2 cellular contexts compared by ENCODE assay signal in genomic region chr20:62603021-62603906, GRCh38.
TF ChIP-seq lines count a peak whose summit lies in the region.

No MANE protein-coding gene starts in this region.

TF ChIP-seq in SK-N-SH, 30 proteins besides CTCF, POLR2A, EP300 and RAD21 (continued from another document):
- TF ChIP-seq ELF1 (IDR thresholded peaks at IDR 0.05), result no peak
- no peak for TF ChIP-seq RFX5 (IDR thresholded peaks at IDR 0.05; ENCODE audit: low read length)
- TF ChIP-seq FOSL2 (IDR thresholded peaks at IDR 0.05; ENCODE audit: borderline replicate concordance, low read depth), result peak; percentile 42; the same call in 1 of the 2 replicates
- TF ChIP-seq, protein P1, sequence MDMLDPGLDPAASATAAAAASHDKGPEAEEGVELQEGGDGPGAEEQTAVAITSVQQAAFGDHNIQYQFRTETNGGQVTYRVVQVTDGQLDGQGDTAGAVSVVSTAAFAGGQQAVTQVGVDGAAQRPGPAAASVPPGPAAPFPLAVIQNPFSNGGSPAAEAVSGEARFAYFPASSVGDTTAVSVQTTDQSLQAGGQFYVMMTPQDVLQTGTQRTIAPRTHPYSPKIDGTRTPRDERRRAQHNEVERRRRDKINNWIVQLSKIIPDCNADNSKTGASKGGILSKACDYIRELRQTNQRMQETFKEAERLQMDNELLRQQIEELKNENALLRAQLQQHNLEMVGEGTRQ (IDR thresholded peaks at IDR 0.05; ENCODE audit: borderline replicate concordance, low read depth, low read length), result no peak
- no peak for TF ChIP-seq MXI1 (IDR thresholded peaks at IDR 0.05; ENCODE audit: low read depth, low read length)
- no peak for TF ChIP-seq FOXM1 (IDR thresholded peaks at IDR 0.05; ENCODE audit: low read depth)
- TF ChIP-seq JUND (IDR thresholded peaks at IDR 0.05), result no peak
- peak; percentile 37; the same call in 1 of the 2 replicates for TF ChIP-seq PBX3 (IDR thresholded peaks at IDR 0.05)
- no peak for TF ChIP-seq EZH2phosphoT487 (IDR thresholded peaks at IDR 0.05; ENCODE audit: borderline replicate concordance, low read depth)
- no peak for TF ChIP-seq SMC3 (IDR thresholded peaks at IDR 0.05; ENCODE audit: low read depth, low read length)
- no peak for TF ChIP-seq FOXJ3 (CRISPR knock-in tag; IDR thresholded peaks at IDR 0.05)
- TF ChIP-seq CHD2 (IDR thresholded peaks at IDR 0.05; ENCODE audit: low read length, partially characterized antibody), result no peak
- no peak for TF ChIP-seq NRF1 (IDR thresholded peaks at IDR 0.05; ENCODE audit: low read depth, low read length)
- no peak for TF ChIP-seq YY1 (IDR thresholded peaks at IDR 0.05; ENCODE audit: low read depth)
- TF ChIP-seq NFIC (IDR thresholded peaks at IDR 0.05; ENCODE audit: borderline replicate concordance), result peak; percentile 10; the same call in 1 of the 2 replicates

TF ChIP-seq in HepG2, 621 proteins besides CTCF, POLR2A, EP300 and RAD21 (continued from another document):
- TF ChIP-seq, protein P2, sequence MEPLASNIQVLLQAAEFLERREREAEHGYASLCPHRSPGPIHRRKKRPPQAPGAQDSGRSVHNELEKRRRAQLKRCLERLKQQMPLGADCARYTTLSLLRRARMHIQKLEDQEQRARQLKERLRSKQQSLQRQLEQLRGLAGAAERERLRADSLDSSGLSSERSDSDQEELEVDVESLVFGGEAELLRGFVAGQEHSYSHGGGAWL (CRISPR knock-in tag; IDR thresholded peaks at IDR 0.05), result no peak
- TF ChIP-seq MTA3 (CRISPR knock-in tag; IDR thresholded peaks at IDR 0.05), result no peak
- TF ChIP-seq HOXA5 (CRISPR knock-in tag; IDR thresholded peaks at IDR 0.05), result no peak
- peak; percentile 36; the same call in 1 of the 2 replicates for TF ChIP-seq GABPB1 (CRISPR knock-in tag; IDR thresholded peaks at IDR 0.05)
- no peak for TF ChIP-seq ZBTB38 (CRISPR knock-in tag; IDR thresholded peaks at IDR 0.05)
- TF ChIP-seq, protein P3, sequence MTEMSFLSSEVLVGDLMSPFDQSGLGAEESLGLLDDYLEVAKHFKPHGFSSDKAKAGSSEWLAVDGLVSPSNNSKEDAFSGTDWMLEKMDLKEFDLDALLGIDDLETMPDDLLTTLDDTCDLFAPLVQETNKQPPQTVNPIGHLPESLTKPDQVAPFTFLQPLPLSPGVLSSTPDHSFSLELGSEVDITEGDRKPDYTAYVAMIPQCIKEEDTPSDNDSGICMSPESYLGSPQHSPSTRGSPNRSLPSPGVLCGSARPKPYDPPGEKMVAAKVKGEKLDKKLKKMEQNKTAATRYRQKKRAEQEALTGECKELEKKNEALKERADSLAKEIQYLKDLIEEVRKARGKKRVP (CRISPR knock-in tag; IDR thresholded peaks at IDR 0.05), result peak in 1 of 2 experiments; percentile 84; a peak in 1 of 4 replicates
- TF ChIP-seq CEBPB (IDR thresholded peaks at IDR 0.05; ENCODE audit: borderline replicate concordance, low read depth, low read length), result 0 out of 2 replicates have a peak, but pooled peaks have one; percentile 0
- no peak for TF ChIP-seq SMAD3 (CRISPR knock-in tag; IDR thresholded peaks at IDR 0.05)
TF ChIP-seq in HepG2: peak in this region for 4.
